In the genomic region with DNA sequence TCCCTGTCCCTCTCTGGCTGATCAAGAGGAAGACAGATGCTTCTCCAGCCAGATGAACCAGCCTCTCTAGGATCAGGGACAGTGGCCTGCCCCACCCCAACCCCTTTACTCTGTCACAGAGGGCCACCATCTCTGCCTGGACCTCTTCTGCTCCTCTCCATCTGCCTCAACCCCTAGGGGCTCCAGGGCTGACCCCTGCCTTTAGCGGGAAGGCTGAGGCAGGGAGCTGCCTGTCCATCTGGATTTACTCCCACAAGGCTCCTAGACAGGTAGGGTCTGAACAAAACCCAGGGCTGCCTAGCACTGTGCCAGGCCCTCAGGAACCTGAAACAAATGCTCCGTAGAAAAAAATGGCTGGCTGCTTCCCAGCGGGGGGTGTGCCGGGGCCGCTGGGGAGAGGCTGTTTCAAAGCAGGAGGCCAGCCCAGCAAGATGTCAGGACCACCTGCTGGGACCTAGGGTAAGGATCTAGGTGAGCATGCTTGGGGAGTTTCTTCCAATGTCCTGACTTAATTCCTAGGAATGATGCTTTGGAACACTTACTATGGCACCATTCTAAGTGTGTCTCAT, we compare ENCODE assay signal across 1 cellular context.
TF ChIP-seq lines count a peak whose summit lies in the region.

No MANE protein-coding gene starts in this region.

TF ChIP-seq in neural cell, 6 proteins besides CTCF, POLR2A, EP300 and RAD21 (continued from another document):
- TF ChIP-seq POLR2AphosphoS5 (IDR thresholded peaks at IDR 0.05) = no peak
- TF ChIP-seq MXI1 (conservative IDR thresholded peaks at IDR 0.05; ENCODE audit: poor library complexity, severe bottlenecking) = no peak
